21 cellular contexts compared by ENCODE assay signal in the genomic region with DNA sequence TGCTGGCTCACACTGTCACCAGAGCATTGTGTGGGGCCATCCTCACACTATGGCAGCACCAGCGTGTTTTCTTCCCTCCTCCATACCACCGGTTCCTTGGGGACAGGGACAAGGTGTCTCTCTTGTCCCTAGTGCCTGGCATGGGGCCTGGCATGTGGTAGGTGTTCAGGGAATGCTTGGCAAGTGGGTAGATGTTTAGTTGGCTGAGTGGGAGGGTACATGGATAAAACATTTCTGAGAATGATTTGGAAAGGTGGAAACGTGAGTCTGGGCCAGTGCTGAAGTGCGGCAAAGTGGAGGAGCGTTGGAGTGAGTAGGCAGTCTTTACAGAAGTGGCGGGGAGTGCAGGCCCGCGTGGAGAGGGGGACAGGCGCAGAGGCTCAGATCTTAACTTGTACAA. TPM values are rescaled to one million over a fixed set of nuclear protein-coding genes. Genes with fewer than 3 reads are reported as not detected.
A peak's percentile ranks its signal among the peaks of the same experiment; 100 is the strongest.
DNase-seq lines count a peak whose midpoint lies in the region; FAIRE-seq and TF ChIP-seq lines count a peak whose summit lies in the region.
"Had no signal": no experiment of that assay in that cellular context is flagged by ENCODE, and none has a peak within 500 bp of the region (broad histone marks: within the 10 kb centered on the region; RNA-seq: fewer than 3 reads in every experiment).

No MANE protein-coding gene starts in this region.

- no peak overlapping the region for H3K4me2 ChIP-seq in H1 (ENCODE audit: insufficient read depth in 1 of 2, low read depth in 2 of 2, low read length in 2 of 2)

- H4K20me1 ChIP-seq in H1 (replicated peaks in 1 of 2; ENCODE audit: control insufficient read depth in 1 of 2, insufficient read depth in 2 of 2, low read length in 2 of 2): peaks cover 0 to 6% of the 10 kb centered on the region in 2 experiments

- H3K4me1 ChIP-seq in HEK293 (ENCODE audit: control insufficient read depth, insufficient read depth, low read length) (no peaks in the 10 kb centered on the region), H1 (replicated peaks in 1 of 4; ENCODE audit: control insufficient read depth in 3 of 4, insufficient read depth in 4 of 4, low read length in 3 of 4) (0 out of 7 replicates have a peak, but pooled peaks cover 0 to 2% (median 0%) of the 10 kb centered on the region in 4 experiments)

- CTCF ChIA-PET in activated CD4-positive, alpha-beta T cell treated with anti-CD3 and anti-CD28 coated beads, Interleukin-2, amount 10 ng/mL, durations not matched to agents 7 days and 5 days (lab: Charles Lee): interaction anchor here (0.6 to 2.0 kb wide), 2 partner anchors 15 to 1586 kb away, joined by 4 to 10 read pairs; a partner anchor contains a TSS
- CTCF ChIA-PET in HEK293 (lab: Yijun Ruan, JAX): interaction anchor here (2.1 kb wide), 1 partner anchor 16 kb away, joined by 10 read pairs; a partner anchor contains a TSS
- CTCF ChIA-PET in H1 (lab: Charles Lee; ENCODE audit: partially characterized antibody): interaction anchor here (1.2 to 1.5 kb wide), 2 partner anchors 15 to 16 kb away, joined by 3 to 7 read pairs; a partner anchor contains a TSS

- H2BK15ac ChIP-seq in H1 (ENCODE audit: low read length): no peak overlapping the region

- TF ChIP-seq EP300 in H1 (IDR thresholded peaks at IDR 0.05; ENCODE audit: borderline replicate concordance in 1 of 2, low read depth in 2 of 2, low read length in 2 of 2): no peak

- FAIRE-seq in H1 (lab: Jason Lieb, UNC): no peak
- FAIRE-seq: A204.1, urothelium cell line had no signal

- peaks cover 5% of the 10 kb centered on the region; the same call in 1 of the 2 replicates for H3K79me1 ChIP-seq in H1 (ENCODE audit: low read depth, low read length)

- no peaks in the 10 kb centered on the region for H3K23me2 ChIP-seq in H1 (ENCODE audit: low read depth, low read length)

- H3K4me3 ChIP-seq in HEK293 (ENCODE audit: low read depth, low read length): no peak overlapping the region
- no peak overlapping the region for H3K4me3 ChIP-seq in H1 (ENCODE audit: extremely low read depth in 1 of 4, insufficient read depth in 2 of 4, low read depth in 3 of 4, low read length in 4 of 4)
- H3K4me3 ChIP-seq: psoas muscle had no signal

- H2AK5ac ChIP-seq in H1 (ENCODE audit: low read depth, low read length): no peak overlapping the region

- no peak overlapping the region for H2BK5ac ChIP-seq in H1 (ENCODE audit: low read depth, low read length)

- no peak overlapping the region for H3K4ac ChIP-seq in H1 (replicated peaks; ENCODE audit: insufficient read length, low read depth, low read length)

- peaks cover 0 to 3% of the 10 kb centered on the region in 2 experiments; a peak in 1 of 4 replicates for H3K79me2 ChIP-seq in H1 (ENCODE audit: control insufficient read depth in 1 of 2, insufficient read depth in 2 of 2, low read length in 2 of 2)

- TF ChIP-seq CTCF in HEK293 (tag by site-specific recombination; IDR thresholded peaks at IDR 0.05) (no peak), H1 (IDR thresholded peaks at IDR 0.05; ENCODE audit: control extremely low read depth in 1 of 3, insufficient read depth in 1 of 3, low read depth in 1 of 3, low read length in 3 of 3) (no peak)

- H3K4me1 Mint-ChIP-seq in activated CD4-positive, alpha-beta T cell treated with anti-CD3 and anti-CD28 coated beads, Interleukin-2, amount 10 ng/mL, durations not matched to agents 7 days and 5 days: peaks cover 5% of the 10 kb centered on the region

- no peak overlapping the region for H3K4me3 Mint-ChIP-seq in activated CD4-positive, alpha-beta T cell treated with anti-CD3 and anti-CD28 coated beads, Interleukin-2, amount 10 ng/mL, durations not matched to agents 7 days and 5 days
- H3K4me3 Mint-ChIP-seq: activated T-cell treated with anti-CD3 and anti-CD28 coated beads, Interleukin-2, amount 50 U/mL, for 4 hours; CD4-positive, alpha-beta memory T cell; T-helper 2 cell treated with Interferon-gamma antibody and Interleukin-4, amounts not matched to agents 5 μg/mL and 100 μg/mL, for 36 hours had no signal

- WGBS in H1 (ENCODE audit: extremely low coverage in 1 of 2, insufficient coverage in 1 of 2, insufficient read length in 1 of 2, insufficient replicate concordance in 2 of 2, low coverage in 1 of 2, low lambda C conversion rate in 2 of 2, missing lambda C conversion rate in 1 of 2), 2 experiments: 96% methylated on average over 9 of the region's 9 CpGs; no CpG with 5 or more reads in 1 of the 2 experiments

- H2BK120ac ChIP-seq in H1 (replicated peaks; ENCODE audit: low read depth, low read length): no peak overlapping the region

- H3K27ac ChIP-seq in HEK293 (ENCODE audit: extremely low read depth, low read depth, low read length) (no peak overlapping the region), H1 (ENCODE audit: low read depth, low read length) (no peak overlapping the region)
- H3K27ac ChIP-seq: psoas muscle had no signal

- no peak overlapping the region for H2BK20ac ChIP-seq in H1 (ENCODE audit: low read length)

- peak overlapping the region; percentile 22 for H3K27ac Mint-ChIP-seq in activated CD4-positive, alpha-beta T cell treated with anti-CD3 and anti-CD28 coated beads, Interleukin-2, amount 10 ng/mL, durations not matched to agents 7 days and 5 days

- no peak overlapping the region for H3K18ac ChIP-seq in H1 (ENCODE audit: extremely low read depth, low read length)

- no peak overlapping the region for H3K56ac ChIP-seq in H1 (replicated peaks; ENCODE audit: insufficient read length, low read depth, low read length)

- H3K9me3 ChIP-seq in HEK293 (ENCODE audit: control insufficient read depth, insufficient read depth, low read depth, low read length) (no peaks in the 10 kb centered on the region), H1 (ENCODE audit: insufficient read depth in 2 of 2, low read depth in 1 of 2, low read length in 1 of 2) (no peaks in the 10 kb centered on the region)
- H3K9me3 ChIP-seq: psoas muscle had no signal

- H3K27me3 Mint-ChIP-seq in activated CD4-positive, alpha-beta T cell treated with anti-CD3 and anti-CD28 coated beads, Interleukin-2, amount 10 ng/mL, durations not matched to agents 7 days and 5 days: no peaks in the 10 kb centered on the region
- H3K27me3 Mint-ChIP-seq: CD4-positive, alpha-beta memory T cell had no signal

- H2AFZ ChIP-seq in H1 (ENCODE audit: low read length): no peak overlapping the region

- no peak for TF ChIP-seq POLR2A in H1 (IDR thresholded peaks at IDR 0.05; ENCODE audit: control extremely low read depth in 1 of 2, low read depth in 2 of 2, low read length in 2 of 2)

- H3K14ac ChIP-seq in H1 (ENCODE audit: insufficient read length): no peak overlapping the region

- H3K36me3 Mint-ChIP-seq in activated CD4-positive, alpha-beta T cell treated with anti-CD3 and anti-CD28 coated beads, Interleukin-2, amount 10 ng/mL, durations not matched to agents 7 days and 5 days (ENCODE audit: low read depth): peaks cover 42% of the 10 kb centered on the region

- H3K23ac ChIP-seq in H1 (ENCODE audit: insufficient read length): no peak overlapping the region

- no peak overlapping the region for H4K5ac ChIP-seq in H1 (ENCODE audit: insufficient read length, low read depth, low read length)

- TF ChIP-seq RAD21 in H1 (IDR thresholded peaks at IDR 0.05 in 1 of 2, conservative IDR thresholded peaks at IDR 0.05 in 1 of 2; ENCODE audit: low read depth in 2 of 2, low read length in 2 of 2): no peak

- DNase-seq in activated CD4-positive, alpha-beta T cell treated with anti-CD3 and anti-CD28 coated beads, Interleukin-2, amount 10 ng/mL, durations not matched to agents 7 days and 5 days: no peak
- no peak for DNase-seq in activated CD4-positive, alpha-beta T cell treated with anti-CD3 and anti-CD28 coated beads for 4 hours
- DNase-seq in H1 (ENCODE audit: low read depth in 1 of 2, low spot score in 2 of 2) (no peak), occipital lobe (lab: John Stamatoyannopoulos, UW) (peak; percentile 48), HCEC 1CT (no peak), NCI-H526 treated with DMSO at 0.1 percent for 48 hours (lab: John Stamatoyannopoulos, UW) (no peak), NCI-H446 treated with DMSO at 0.1 percent for 48 hours (lab: John Stamatoyannopoulos, UW) (no peak)
- DNase-seq: activated CD4-positive, alpha-beta T cell treated with anti-CD3 and anti-CD28 coated beads for 1 hour; activated T-cell treated with anti-CD3 and anti-CD28 coated beads, Interleukin-2, amount 50 U/mL, for 4 hours; amniotic stem cell; CD4-positive, alpha-beta memory T cell; cerebellar nuclear complex; NCI-H345; SHP77; stimulated activated CD4-positive, alpha-beta T cell treated with anti-CD3 and anti-CD28 coated beads, Interleukin-12 subunit alpha, Interleukin-12 subunit beta, amount 100 ng/mL, for 4 hours; stimulated activated naive CD4-positive, alpha-beta T cell treated with Interleukin-2 at 50 U/mL for 16 hours had no signal

- H3K9ac ChIP-seq in H1 (replicated peaks in 1 of 4; ENCODE audit: extremely low read depth in 1 of 4, low read depth in 3 of 4, low read length in 3 of 4): no peak overlapping the region; a peak in 1 of 7 replicates

- H3K36me3 ChIP-seq in HEK293 (ENCODE audit: control insufficient read depth in 2 of 2, insufficient read depth in 1 of 2, low read length in 2 of 2) (peaks cover 15 to 52% of the 10 kb centered on the region in 2 experiments), H1 (ENCODE audit: control insufficient read depth in 2 of 4, insufficient read depth in 4 of 4, low read length in 3 of 4) (peaks cover 1 to 24% (median 13%) of the 10 kb centered on the region in 4 experiments; a peak in 6 of 8 replicates)

- no peaks in the 10 kb centered on the region for H3K27me3 ChIP-seq in H1 (replicated peaks in 1 of 4; ENCODE audit: control insufficient read depth in 3 of 4, extremely low read depth in 1 of 4, insufficient read depth in 3 of 4, low read length in 3 of 4)

- no peaks in the 10 kb centered on the region for H3K9me3 Mint-ChIP-seq in activated CD4-positive, alpha-beta T cell treated with anti-CD3 and anti-CD28 coated beads, Interleukin-2, amount 10 ng/mL, durations not matched to agents 7 days and 5 days
- H3K9me3 Mint-ChIP-seq: activated T-cell treated with anti-CD3 and anti-CD28 coated beads, Interleukin-2, amount 50 U/mL, for 4 hours; CD4-positive, alpha-beta memory T cell; T-helper 2 cell treated with Interferon-gamma antibody and Interleukin-4, amounts not matched to agents 5 μg/mL and 100 μg/mL, for 36 hours had no signal

- H4K8ac ChIP-seq in H1 (ENCODE audit: extremely low read depth, insufficient read depth, low read length): no peak overlapping the region; the same call in 1 of the 2 replicates

- POLR2A ChIA-PET in activated CD4-positive, alpha-beta T cell treated with anti-CD3 and anti-CD28 coated beads, Interleukin-2, amount 10 ng/mL, durations not matched to agents 7 days and 5 days (lab: Charles Lee): no interaction called here
- POLR2A ChIA-PET in HEK293 (lab: Yijun Ruan, JAX) (interaction anchor here (1.1 kb wide), 1 partner anchor 15 kb away, joined by 3 read pairs; a partner anchor contains a TSS), H1 (lab: Charles Lee; ENCODE audit: partially characterized antibody) (interaction anchor here (2.9 kb wide), 1 partner anchor 15 kb away, joined by 14 read pairs; a partner anchor contains a TSS)

- H2BK12ac ChIP-seq in H1 (ENCODE audit: low read depth, low read length): peak overlapping the region; percentile 27; the same call in 1 of the 2 replicates

- H4K91ac ChIP-seq in H1 (replicated peaks; ENCODE audit: insufficient read length, low read length): no peak overlapping the region

RNA-seq across cellular contexts. Expression of a gene that starts 15.0 kb away (rescaled TPM):
- total RNA-seq in activated CD4-positive, alpha-beta T cell treated with anti-CD3 and anti-CD28 coated beads, Interleukin-2, amount 10 ng/mL, durations not matched to agents 7 days and 5 days: 10 to 100 TPM; 21.4 to 24.5 TPM
- 21.5 and 23.1 TPM in 2 replicates for total RNA-seq in H1 (2021; fragmentation: NEBNext Ultra II Directional; extraction: Animal tissue kit (Norgen Biotek cat#: 25700))
- polyA plus RNA-seq in H1 (2011; rRNA removed): 12.1 and 18.7 TPM in 2 replicates
- polyA plus RNA-seq in H1 (2011; cell fraction: cytosol; rRNA removed): 36.8 TPM
- 11.4 TPM for polyA plus RNA-seq in H1 (2011; cell fraction: nucleus; rRNA removed)
- 30.1 to 31.9 TPM (median 30.6 TPM) in 4 replicates for polyA plus RNA-seq in H1 (2012, experiment 1 of 2)
- 6.8 TPM for polyA plus RNA-seq in H1 (2012, experiment 2 of 2)
- 18.5 TPM for polyA plus RNA-seq in H1 (2013, experiment 1 of 2)
- 17.6 TPM for polyA plus RNA-seq in H1 (2013, experiment 2 of 2)
- polyA minus RNA-seq in H1 (2011; rRNA and poly(A)+ RNA removed): 20.1 and 21.1 TPM in 2 replicates
- polyA minus RNA-seq in H1 (2011; cell fraction: cytosol; rRNA and poly(A)+ RNA removed): 6.3 TPM
- polyA minus RNA-seq in H1 (2011; cell fraction: nucleus; rRNA and poly(A)+ RNA removed): 14.0 TPM
- 10.1 TPM for total RNA-seq in occipital lobe

RNA-seq across cellular contexts. Expression of a gene that starts 22.1 kb away (rescaled TPM):
- total RNA-seq in activated CD4-positive, alpha-beta T cell treated with anti-CD3 and anti-CD28 coated beads, Interleukin-2, amount 10 ng/mL, durations not matched to agents 7 days and 5 days: 1,000 to 10,000 TPM; 2,398 to 2,621 TPM
- 3,886 and 3,950 TPM in 2 replicates for total RNA-seq in H1 (2021; fragmentation: NEBNext Ultra II Directional; extraction: Animal tissue kit (Norgen Biotek cat#: 25700))
- polyA plus RNA-seq in H1 (2011; rRNA removed): 3,376 and 3,973 TPM in 2 replicates
- polyA plus RNA-seq in H1 (2011; cell fraction: cytosol; rRNA removed): 4,765 TPM
- polyA plus RNA-seq in H1 (2011; cell fraction: nucleus; rRNA removed): 8,529 TPM
- polyA plus RNA-seq in H1 (2012, experiment 1 of 2): 4,272 to 4,889 TPM (median 4,608 TPM) in 4 replicates
- polyA plus RNA-seq in H1 (2012, experiment 2 of 2): 1,896 TPM
- polyA plus RNA-seq in H1 (2013, experiment 1 of 2): 2,531 TPM
- 2,570 TPM for polyA plus RNA-seq in H1 (2013, experiment 2 of 2)
- 4,358 and 5,287 TPM in 2 replicates for polyA minus RNA-seq in H1 (2011; rRNA and poly(A)+ RNA removed)
- polyA minus RNA-seq in H1 (2011; cell fraction: cytosol; rRNA and poly(A)+ RNA removed): 1,442 TPM
- 2,653 TPM for polyA minus RNA-seq in H1 (2011; cell fraction: nucleus; rRNA and poly(A)+ RNA removed)
- 2,913 TPM for total RNA-seq in occipital lobe

RNA-seq across cellular contexts. Expression of a gene that starts 22.6 kb away (rescaled TPM):
- total RNA-seq in activated CD4-positive, alpha-beta T cell treated with anti-CD3 and anti-CD28 coated beads, Interleukin-2, amount 10 ng/mL, durations not matched to agents 7 days and 5 days: 10 to 100 TPM; 28.0 to 28.3 TPM
- 61.5 and 62.8 TPM in 2 replicates for total RNA-seq in H1 (2021; fragmentation: NEBNext Ultra II Directional; extraction: Animal tissue kit (Norgen Biotek cat#: 25700))
- polyA plus RNA-seq in H1 (2011; rRNA removed): 8.8 and 18.1 TPM in 2 replicates
- 27.2 TPM for polyA plus RNA-seq in H1 (2011; cell fraction: cytosol; rRNA removed)
- polyA plus RNA-seq in H1 (2011; cell fraction: nucleus; rRNA removed): 17.6 TPM
- polyA plus RNA-seq in H1 (2012, experiment 1 of 2): 27.6 to 50.8 TPM (median 33.3 TPM) in 4 replicates
- polyA plus RNA-seq in H1 (2012, experiment 2 of 2): 2.3 TPM
- 40.7 TPM for polyA plus RNA-seq in H1 (2013, experiment 1 of 2)
- polyA plus RNA-seq in H1 (2013, experiment 2 of 2): 37.0 TPM
- 44.8 and 75.5 TPM in 2 replicates for polyA minus RNA-seq in H1 (2011; rRNA and poly(A)+ RNA removed)
- 25.5 TPM for polyA minus RNA-seq in H1 (2011; cell fraction: cytosol; rRNA and poly(A)+ RNA removed)
- 36.3 TPM for polyA minus RNA-seq in H1 (2011; cell fraction: nucleus; rRNA and poly(A)+ RNA removed)
- total RNA-seq in occipital lobe: 43.0 TPM
